In genomic region chr3:111819912-111820311, GRCh38 we compare ENCODE assay signal across 15 cellular contexts. TPM values are rescaled to one million over a fixed set of nuclear protein-coding genes. Genes with fewer than 3 reads are reported as not detected.
A peak's percentile ranks its signal among the peaks of the same experiment; 100 is the strongest.
DNase-seq lines count a peak whose midpoint lies in the region; ATAC-seq lines count a peak whose summit lies in the region.
"Had no signal": no experiment of that assay in that cellular context is flagged by ENCODE, and none has a peak within 500 bp of the region (broad histone marks: within the 10 kb centered on the region; RNA-seq: fewer than 3 reads in every experiment).

No MANE protein-coding gene starts in this region.

- DNase-seq in activated naive CD8-positive, alpha-beta T cell treated with anti-CD3 and anti-CD28 coated beads, Interleukin-2, amount 50 U/mL, for 24 hours = no peak
- DNase-seq in activated naive CD8-positive, alpha-beta T cell treated with anti-CD3 and anti-CD28 coated beads for 36 hours = no peak
- DNase-seq in astrocyte of the hippocampus (ENCODE audit: low read depth, low spot score) = peak; percentile 30
- DNase-seq in stimulated activated naive B cell treated with anti-CD40 and anti-IgM and Interleukin-4, amounts not matched to agents 10 μg/mL and 1 μg/mL and 100 μg/mL, for 72 hours = no peak
- DNase-seq in GF-D8 (lab: John Stamatoyannopoulos, UW) = no peak
- DNase-seq: C1 segment of cervical spinal cord; CD4-positive, CD25-positive, alpha-beta regulatory T cell; CD8-positive, alpha-beta T cell; DMS 273 treated with DMSO at 0.1 percent for 48 hours; DMS79; EL; GDM1; GOT3; HFFc6 had no signal

- no peak overlapping the region for H3K27ac Mint-ChIP-seq in activated naive CD8-positive, alpha-beta T cell treated with anti-CD3 and anti-CD28 coated beads, Interleukin-2, amount 50 U/mL, for 24 hours
- H3K27ac Mint-ChIP-seq in activated naive CD8-positive, alpha-beta T cell treated with anti-CD3 and anti-CD28 coated beads for 36 hours = no peak overlapping the region
- no peak overlapping the region for H3K27ac Mint-ChIP-seq in stimulated activated naive B cell treated with anti-CD40 and anti-IgM and Interleukin-4, amounts not matched to agents 10 μg/mL and 1 μg/mL and 100 μg/mL, for 72 hours
- H3K27ac Mint-ChIP-seq: CD4-positive, CD25-positive, alpha-beta regulatory T cell; CD8-positive, alpha-beta T cell; HFFc6 had no signal

- no peaks in the 10 kb centered on the region for H3K27me3 Mint-ChIP-seq in activated naive CD8-positive, alpha-beta T cell treated with anti-CD3 and anti-CD28 coated beads, Interleukin-2, amount 50 U/mL, for 24 hours
- no peaks in the 10 kb centered on the region for H3K27me3 Mint-ChIP-seq in activated naive CD8-positive, alpha-beta T cell treated with anti-CD3 and anti-CD28 coated beads for 36 hours
- no peaks in the 10 kb centered on the region for H3K27me3 Mint-ChIP-seq in stimulated activated naive B cell treated with anti-CD40 and anti-IgM and Interleukin-4, amounts not matched to agents 10 μg/mL and 1 μg/mL and 100 μg/mL, for 72 hours

- no peaks in the 10 kb centered on the region for H3K4me1 Mint-ChIP-seq in activated naive CD8-positive, alpha-beta T cell treated with anti-CD3 and anti-CD28 coated beads, Interleukin-2, amount 50 U/mL, for 24 hours
- no peaks in the 10 kb centered on the region for H3K4me1 Mint-ChIP-seq in activated naive CD8-positive, alpha-beta T cell treated with anti-CD3 and anti-CD28 coated beads for 36 hours
- no peaks in the 10 kb centered on the region for H3K4me1 Mint-ChIP-seq in stimulated activated naive B cell treated with anti-CD40 and anti-IgM and Interleukin-4, amounts not matched to agents 10 μg/mL and 1 μg/mL and 100 μg/mL, for 72 hours
- H3K4me1 Mint-ChIP-seq: CD4-positive, CD25-positive, alpha-beta regulatory T cell had no signal

- H3K4me3 Mint-ChIP-seq in activated naive CD8-positive, alpha-beta T cell treated with anti-CD3 and anti-CD28 coated beads, Interleukin-2, amount 50 U/mL, for 24 hours = no peak overlapping the region
- no peak overlapping the region for H3K4me3 Mint-ChIP-seq in activated naive CD8-positive, alpha-beta T cell treated with anti-CD3 and anti-CD28 coated beads for 36 hours
- no peak overlapping the region for H3K4me3 Mint-ChIP-seq in stimulated activated naive B cell treated with anti-CD40 and anti-IgM and Interleukin-4, amounts not matched to agents 10 μg/mL and 1 μg/mL and 100 μg/mL, for 72 hours
- H3K4me3 Mint-ChIP-seq: CD4-positive, CD25-positive, alpha-beta regulatory T cell; CD8-positive, alpha-beta T cell; HFFc6 had no signal

- no peaks in the 10 kb centered on the region for H3K36me3 Mint-ChIP-seq in activated naive CD8-positive, alpha-beta T cell treated with anti-CD3 and anti-CD28 coated beads, Interleukin-2, amount 50 U/mL, for 24 hours (ENCODE audit: low read depth)
- H3K36me3 Mint-ChIP-seq in activated naive CD8-positive, alpha-beta T cell treated with anti-CD3 and anti-CD28 coated beads for 36 hours = peaks cover 3% of the 10 kb centered on the region
- H3K36me3 Mint-ChIP-seq in stimulated activated naive B cell treated with anti-CD40 and anti-IgM and Interleukin-4, amounts not matched to agents 10 μg/mL and 1 μg/mL and 100 μg/mL, for 72 hours = peaks cover 0 to 11% of the 10 kb centered on the region in 2 donors
- H3K36me3 Mint-ChIP-seq: CD4-positive, CD25-positive, alpha-beta regulatory T cell; CD8-positive, alpha-beta T cell had no signal

- peak; percentile 54 for ATAC-seq in activated naive CD8-positive, alpha-beta T cell treated with anti-CD3 and anti-CD28 coated beads, Interleukin-2, amount 50 U/mL, for 24 hours
- peak; percentile 29 to 45 for ATAC-seq in stimulated activated naive B cell treated with anti-CD40 and anti-IgM and Interleukin-4, amounts not matched to agents 10 μg/mL and 1 μg/mL and 100 μg/mL, for 72 hours (replicated peaks)
- ATAC-seq in GM21360 (IDR thresholded peaks at IDR 0.05; ENCODE audit: unreplicated experiment) = no peak
- ATAC-seq: CD8-positive, alpha-beta T cell had no signal

- peaks cover 15% of the 10 kb centered on the region for H3K9me3 Mint-ChIP-seq in activated naive CD8-positive, alpha-beta T cell treated with anti-CD3 and anti-CD28 coated beads, Interleukin-2, amount 50 U/mL, for 24 hours
- peaks cover 8% of the 10 kb centered on the region for H3K9me3 Mint-ChIP-seq in activated naive CD8-positive, alpha-beta T cell treated with anti-CD3 and anti-CD28 coated beads for 36 hours
- H3K9me3 Mint-ChIP-seq in stimulated activated naive B cell treated with anti-CD40 and anti-IgM and Interleukin-4, amounts not matched to agents 10 μg/mL and 1 μg/mL and 100 μg/mL, for 72 hours = peaks cover 21% of the 10 kb centered on the region in 2 donors

RNA-seq across cellular contexts. Expression of gene PHLDB2, which starts 39.2 kb away (rescaled TPM):
- total RNA-seq in activated naive CD8-positive, alpha-beta T cell treated with anti-CD3 and anti-CD28 coated beads for 36 hours = 1 to 10 TPM; 2.3 to 2.5 TPM
